In genomic region chr2:84911135-84911678, GRCh38 we compare ENCODE assay signal across 27 cellular contexts.
"Had no signal": no experiment of that assay in that cellular context is flagged by ENCODE, and none has a peak within 500 bp of the region (broad histone marks: within the 10 kb centered on the region; RNA-seq: fewer than 3 reads in every experiment).

No MANE protein-coding gene starts in this region.

- H3K36me3 ChIP-seq: adrenal gland had no signal

- H3K4me3 ChIP-seq: adrenal gland, K562, Peyer's patch, SJCRH30 had no signal

- ATAC-seq: activated CD8-positive, alpha-beta T cell treated with anti-CD3 and anti-CD28 coated beads, Interleukin-2, amount 10 ng/mL, durations not matched to agents 7 days and 5 days; K562; SK-N-SH treated with all-trans-retinoic acid at 6 μM for 48 hours; T-helper 17 cell; WTC11 had no signal

- H3K27me3 Mint-ChIP-seq: activated naive CD8-positive, alpha-beta T cell treated with anti-CD3 and anti-CD28 coated beads, Interleukin-2, amount 10 ng/mL, durations not matched to agents 7 days and 5 days; T-helper 17 cell had no signal

- H3K27ac ChIP-seq: adrenal gland, Peyer's patch, RWPE1, SJCRH30 had no signal

- H3K27me3 ChIP-seq: adrenal gland, Peyer's patch, SJCRH30 had no signal

- H3K27ac Mint-ChIP-seq: activated CD8-positive, alpha-beta T cell treated with anti-CD3 and anti-CD28 coated beads, Interleukin-2, amount 10 ng/mL, durations not matched to agents 7 days and 5 days; activated naive CD8-positive, alpha-beta T cell treated with anti-CD3 and anti-CD28 coated beads, Interleukin-2, amount 10 ng/mL, durations not matched to agents 7 days and 5 days; T-helper 17 cell; WTC11 had no signal

- H3K4me3 Mint-ChIP-seq: activated CD8-positive, alpha-beta T cell treated with anti-CD3 and anti-CD28 coated beads, Interleukin-2, amount 10 ng/mL, durations not matched to agents 7 days and 5 days; activated naive CD4-positive, alpha-beta T cell treated with anti-CD3 and anti-CD28 coated beads, Interleukin-2, amount 10 ng/mL, durations not matched to agents 7 days and 5 days; activated naive CD8-positive, alpha-beta T cell treated with anti-CD3 and anti-CD28 coated beads, Interleukin-2, amount 10 ng/mL, durations not matched to agents 7 days and 5 days; T-helper 17 cell; WTC11 had no signal

- H3K9me3 ChIP-seq: adrenal gland, Peyer's patch, SJCRH30 had no signal

- DNase-seq: activated CD4-positive, alpha-beta T cell treated with anti-CD3 and anti-CD28 coated beads for 48 hours; activated CD4-positive, alpha-beta T cell treated with anti-CD3 and anti-CD28 coated beads, Interleukin-2, amount 50 U/mL, for 4 hours; activated CD4-positive, CD25-positive, alpha-beta regulatory T cell treated with anti-CD3 and anti-CD28 coated beads, Interleukin-2, amount 50 U/mL, for 72 hours; activated gamma-delta T cell; activated naive CD4-positive, alpha-beta T cell treated with anti-CD3 and anti-CD28 coated beads, Interleukin-2, amount 10 ng/mL, durations not matched to agents 7 days and 5 days; activated naive CD8-positive, alpha-beta T cell treated with anti-CD3 and anti-CD28 coated beads, Interleukin-2, amount 10 ng/mL, durations not matched to agents 7 days and 5 days; adrenal gland; anterior cingulate cortex; cerebellar nuclear complex; Kasumi-1; NCI-H1105 treated with DMSO at 0.1 percent for 48 hours; NCI-H1436 treated with DMSO at 0.1 percent for 48 hours; NCI-H187; NCI-H2081; NCI-H446; NCI-H524; Peyer's patch; Right ventricle myocardium superior; SJCRH30; SW 1271; T-helper 17 cell; T-helper 9 cell had no signal
